ENCODE assay signal across 8 cellular contexts in the genomic region with DNA sequence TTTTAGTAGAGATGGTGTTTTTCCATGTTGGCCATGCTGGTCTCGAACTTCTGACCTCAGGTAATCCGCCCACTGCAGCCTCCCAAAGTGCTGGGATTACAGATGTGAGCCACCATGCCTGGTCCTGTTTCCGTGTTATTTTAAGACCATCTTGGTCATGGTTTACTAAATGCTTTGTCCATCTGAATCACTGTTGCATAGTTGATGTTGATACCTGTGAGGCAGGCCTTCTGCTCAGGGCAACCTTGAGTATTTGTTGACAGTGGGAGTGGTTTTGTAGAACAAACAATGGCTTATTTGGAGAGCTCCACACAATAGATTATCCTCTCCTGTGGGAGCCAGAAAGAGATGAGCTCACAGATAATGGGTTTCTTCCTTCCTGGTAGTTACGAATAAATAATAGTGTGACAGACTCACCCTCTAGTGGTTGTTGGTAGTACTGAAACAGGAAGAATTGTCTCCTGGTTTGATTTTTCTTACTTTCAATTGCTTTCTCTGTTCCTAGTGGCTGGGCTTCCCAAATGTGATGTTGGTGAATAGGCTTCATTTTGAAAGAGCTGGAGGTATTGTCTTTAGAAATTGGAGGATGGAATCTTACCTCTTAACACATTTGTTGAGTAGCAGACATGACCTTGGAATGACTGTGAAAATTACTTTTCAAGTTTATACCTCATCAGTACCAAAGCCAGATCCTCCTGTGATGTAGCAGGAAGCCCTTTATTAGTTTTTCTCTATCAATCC. TPM values are rescaled to one million over a fixed set of nuclear protein-coding genes. Genes with fewer than 3 reads are reported as not detected.
DNase-seq lines count a peak whose midpoint lies in the region; ATAC-seq and TF ChIP-seq lines count a peak whose summit lies in the region.

No MANE protein-coding gene starts in this region.

- no peaks in the 10 kb centered on the region for H3K9me3 ChIP-seq in lower lobe of right lung
- H3K9me3 ChIP-seq in thymus (ENCODE audit: control insufficient read depth): no peaks in the 10 kb centered on the region

- peak; percentile 57; the same call in 1 of the 2 replicates for TF ChIP-seq CTCF in GM12875 (IDR thresholded peaks at IDR 0.05; ENCODE audit: borderline replicate concordance, insufficient read depth, low read depth, low read length)
- peak; percentile 86 for TF ChIP-seq CTCF in lower lobe of right lung (IDR thresholded peaks at IDR 0.05)

- ATAC-seq in HG02642 (IDR thresholded peaks at IDR 0.05; ENCODE audit: poor library complexity, unreplicated experiment): peak; percentile 84
- peak; percentile 82 to 84 for ATAC-seq in lower lobe of right lung

- DNase-seq in AG08396 (ENCODE audit: low spot score) (peak; percentile 56), NCI-H1048 (lab: John Stamatoyannopoulos, UW) (peak; percentile 61), SK-MEL-5 (ENCODE audit: low read depth, low spot score) (peak; percentile 81), dermis microvascular lymphatic vessel endothelial cell (ENCODE audit: low read depth in 2 of 2) (peak; percentile 82 to 87), lower lobe of right lung (no peak)

- no peak overlapping the region for H3K4me3 ChIP-seq in GM12875 (ENCODE audit: low read depth, low read length)
- peak overlapping the region; percentile 2 for H3K4me3 ChIP-seq in lower lobe of right lung
- H3K4me3 ChIP-seq in thymus (ENCODE audit: low read length): no peak overlapping the region

- in situ Hi-C loops in SK-MEL-5 (cut with HindIII; ENCODE audit: low pct_unique_long_range_greater_than_20kb, low sequenced_read_pairs): no loop called here

- H3K27me3 ChIP-seq in lower lobe of right lung (ENCODE audit: low read depth) (no peaks in the 10 kb centered on the region), thymus (ENCODE audit: control insufficient read depth, insufficient read depth) (no peaks in the 10 kb centered on the region)

- WGBS in thymus: 75% methylated on average over 4 of the region's 4 CpGs

- H3K27ac ChIP-seq in lower lobe of right lung: peak overlapping the region; percentile 69
- peak overlapping the region; percentile 49 for H3K27ac ChIP-seq in thymus (ENCODE audit: low read depth)

- H3K36me3 ChIP-seq in lower lobe of right lung: peaks cover 74% of the 10 kb centered on the region
- peaks cover 17% of the 10 kb centered on the region for H3K36me3 ChIP-seq in thymus (ENCODE audit: control insufficient read depth, insufficient read depth)

- H3K4me1 ChIP-seq in lower lobe of right lung: peaks cover 47% of the 10 kb centered on the region
- no peaks in the 10 kb centered on the region for H3K4me1 ChIP-seq in thymus (ENCODE audit: control insufficient read depth, insufficient read depth, low read length)

- intact Hi-C loops in lower lobe of right lung (cut with DNase I): loop anchor here (5.0 kb wide), 1 partner anchor 38 kb away; a partner anchor contains a TSS

RNA-seq across cellular contexts. Expression of a gene that starts 39.0 kb away (rescaled TPM):
- 51.6 and 53.8 TPM in 2 replicates for total RNA-seq in SK-MEL-5 (2014; rRNA removed; shearing (Covaris generic))
- 52.1 and 65.9 TPM in 2 replicates for polyA plus RNA-seq in SK-MEL-5 (2015; cell fraction: cytosol; rRNA removed)
- 50.1 and 69.1 TPM in 2 replicates for polyA plus RNA-seq in SK-MEL-5 (2015; cell fraction: nucleus; rRNA removed)
- 206 and 251 TPM in 2 replicates for total RNA-seq in dermis microvascular lymphatic vessel endothelial cell
- total RNA-seq in lower lobe of right lung: 226 TPM
- polyA plus RNA-seq in thymus: 34.9 TPM

RNA-seq across cellular contexts. Expression of a gene that starts 49.0 kb away (rescaled TPM):
- total RNA-seq in SK-MEL-5 (2014; rRNA removed; shearing (Covaris generic)): not detected in 2 replicates
- not detected in 2 replicates for polyA plus RNA-seq in SK-MEL-5 (2015; cell fraction: cytosol; rRNA removed)
- not detected in 2 replicates for polyA plus RNA-seq in SK-MEL-5 (2015; cell fraction: nucleus; rRNA removed)
- total RNA-seq in dermis microvascular lymphatic vessel endothelial cell: not detected in 2 replicates
- not detected for total RNA-seq in lower lobe of right lung
- 0.02 TPM for polyA plus RNA-seq in thymus

RNA-seq across cellular contexts. Expression of a gene that starts 59.3 kb away (rescaled TPM):
- 171 and 183 TPM in 2 replicates for total RNA-seq in SK-MEL-5 (2014; rRNA removed; shearing (Covaris generic))
- polyA plus RNA-seq in SK-MEL-5 (2015; cell fraction: cytosol; rRNA removed): 123 and 174 TPM in 2 replicates
- 52.2 and 82.9 TPM in 2 replicates for polyA plus RNA-seq in SK-MEL-5 (2015; cell fraction: nucleus; rRNA removed)
- 72.8 and 83.8 TPM in 2 replicates for total RNA-seq in dermis microvascular lymphatic vessel endothelial cell
- 118 TPM for total RNA-seq in lower lobe of right lung
- polyA plus RNA-seq in thymus: 198 TPM
